Comparison of ENCODE assay signal across 31 cellular contexts in genomic region chr1:208349679-208350330, GRCh38.
DNase-seq lines count a peak whose midpoint lies in the region; ATAC-seq, FAIRE-seq and TF ChIP-seq lines count a peak whose summit lies in the region.
"Had no signal": no experiment of that assay in that cellular context is flagged by ENCODE, and none has a peak within 500 bp of the region (broad histone marks: within the 10 kb centered on the region; RNA-seq: fewer than 3 reads in every experiment).

No MANE protein-coding gene starts in this region.

- no peak overlapping the region for H3K56ac ChIP-seq in H9 (ENCODE audit: insufficient read length, low read depth, low read length)

- FAIRE-seq in RCC 7860 (lab: Jason Lieb, UNC) = no peak
- FAIRE-seq: endothelial cell of umbilical vein, GM19239, TTC549 had no signal

- peaks cover 12 to 18% of the 10 kb centered on the region in 2 experiments for H3K4me1 Mint-ChIP-seq in H9
- H3K4me1 Mint-ChIP-seq: activated CD4-positive, alpha-beta T cell treated with anti-CD3 and anti-CD28 coated beads for 36 hours; activated naive CD4-positive, alpha-beta T cell treated with anti-CD3 and anti-CD28 coated beads, Interleukin-2, amount 10 ng/mL, durations not matched to agents 7 days and 5 days; stimulated activated effector memory CD8-positive, alpha-beta T cell treated with anti-CD3 and anti-CD28 coated beads, Interleukin-12 subunit alpha, Interleukin-12 subunit beta, amount 100 ng/mL, for 72 hours; T-cell had no signal

- H2AFZ ChIP-seq in H9 (ENCODE audit: low read length) = no peak overlapping the region

- no peak overlapping the region for H3K14ac ChIP-seq in H9 (ENCODE audit: insufficient read depth, low read length)

- H3K27ac Mint-ChIP-seq in H9 = no peak overlapping the region
- H3K27ac Mint-ChIP-seq: activated CD4-positive, alpha-beta T cell treated with anti-CD3 and anti-CD28 coated beads for 36 hours; activated naive CD4-positive, alpha-beta T cell treated with anti-CD3 and anti-CD28 coated beads, Interleukin-2, amount 10 ng/mL, durations not matched to agents 7 days and 5 days; stimulated activated effector memory CD8-positive, alpha-beta T cell treated with anti-CD3 and anti-CD28 coated beads, Interleukin-12 subunit alpha, Interleukin-12 subunit beta, amount 100 ng/mL, for 72 hours; T-cell had no signal

- no peak overlapping the region for H2BK5ac ChIP-seq in H9 (ENCODE audit: insufficient read length, low read length)

- TF ChIP-seq CTCF in H9 (conservative IDR thresholded peaks at IDR 0.05) = no peak

- H4K91ac ChIP-seq in H9 (ENCODE audit: insufficient read length, low read depth, low read length) = no peak overlapping the region

- no peaks in the 10 kb centered on the region for H3K36me3 Mint-ChIP-seq in H9 (ENCODE audit: insufficient read depth in 1 of 3, low read depth in 3 of 3)
- H3K36me3 Mint-ChIP-seq: activated naive CD4-positive, alpha-beta T cell treated with anti-CD3 and anti-CD28 coated beads, Interleukin-2, amount 10 ng/mL, durations not matched to agents 7 days and 5 days; stimulated activated effector memory CD8-positive, alpha-beta T cell treated with anti-CD3 and anti-CD28 coated beads, Interleukin-12 subunit alpha, Interleukin-12 subunit beta, amount 100 ng/mL, for 72 hours; T-cell had no signal

- DNase-seq in H9 (peak; percentile 36), NCI-H1694 treated with DMSO at 0.1 percent for 48 hours (lab: John Stamatoyannopoulos, UW) (peak; percentile 64), NCI-H82 treated with DMSO at 0.1 percent for 48 hours (lab: John Stamatoyannopoulos, UW; ENCODE audit: unreplicated experiment) (peak; percentile 18), iPS-NIHi11 (ENCODE audit: low spot score) (peak; percentile 20), AG08395 (ENCODE audit: low spot score) (no peak), medulla oblongata (ENCODE audit: extremely low spot score) (no peak), RCC 7860 (ENCODE audit: low spot score) (no peak)
- DNase-seq: activated CD4-positive, alpha-beta T cell treated with anti-CD3 and anti-CD28 coated beads for 36 hours; activated naive CD4-positive, alpha-beta T cell treated with anti-CD3 and anti-CD28 coated beads, Interleukin-2, amount 10 ng/mL, durations not matched to agents 7 days and 5 days; activated T-cell treated with anti-CD3 and anti-CD28 coated beads, Interleukin-2, amount 50 U/mL, for 48 hours; amygdala; Caco-2; dermis blood vessel endothelial cell; heart left ventricle; mucosa of descending colon; NCI-H2029 treated with DMSO at 0.1 percent for 48 hours; NCI-H526 treated with DMSO at 0.1 percent for 48 hours; PC-3; SIG-M5; stimulated activated CD4-positive, alpha-beta T cell treated with anti-CD3 and anti-CD28 coated beads, Interleukin-1b, Interleukin-23, amount 100 ng/mL, for 48 hours; T-cell had no signal

- H2BK20ac ChIP-seq in H9 (ENCODE audit: low read depth, low read length, poor library complexity, severe bottlenecking) = no peak overlapping the region

- no peak overlapping the region for H4K5ac ChIP-seq in H9 (ENCODE audit: insufficient read length, low read depth, low read length)

- no peaks in the 10 kb centered on the region for H3K23me2 ChIP-seq in H9 (ENCODE audit: insufficient read length, low read depth, low read length, poor library complexity, severe bottlenecking)

- H3K4me2 ChIP-seq in H9 (ENCODE audit: insufficient read depth, insufficient read length, low read length) = no peak overlapping the region
- H3K4me2 ChIP-seq: BLaER1 had no signal

- no peak for ATAC-seq in HG02623 (IDR thresholded peaks at IDR 0.05; ENCODE audit: unreplicated experiment)
- ATAC-seq: activated CD4-positive, alpha-beta T cell treated with anti-CD3 and anti-CD28 coated beads for 36 hours; heart left ventricle; mucosa of descending colon; PC-3; stimulated activated effector memory CD8-positive, alpha-beta T cell treated with anti-CD3 and anti-CD28 coated beads, Interleukin-12 subunit alpha, Interleukin-12 subunit beta, amount 100 ng/mL, for 72 hours; T-cell had no signal

- no peak overlapping the region for H3K4ac ChIP-seq in H9 (ENCODE audit: low read depth, low read length)

- H2AK5ac ChIP-seq in H9 (ENCODE audit: insufficient read length, low read length) = no peak overlapping the region

- H4K20me1 ChIP-seq in H9 (ENCODE audit: control insufficient read depth, insufficient read depth, insufficient read length) = no peaks in the 10 kb centered on the region
- H4K20me1 ChIP-seq: BLaER1 had no signal

- no peak overlapping the region for H3K23ac ChIP-seq in H9 (ENCODE audit: insufficient read length, low read depth, low read length)

- no peak overlapping the region for H4K8ac ChIP-seq in H9 (replicated peaks; ENCODE audit: insufficient read length, low read depth, low read length)

- no peak overlapping the region for H2BK12ac ChIP-seq in H9 (ENCODE audit: insufficient read length, low read depth, low read length)

- no peaks in the 10 kb centered on the region; the same call in 1 of the 2 replicates for H3K79me2 ChIP-seq in H9 (ENCODE audit: insufficient read depth, low read length)

- no peak overlapping the region for H2BK15ac ChIP-seq in H9 (ENCODE audit: low read depth, low read length)

- no peaks in the 10 kb centered on the region for H3K27me3 Mint-ChIP-seq in H9 (ENCODE audit: low read depth)
- H3K27me3 Mint-ChIP-seq: activated naive CD4-positive, alpha-beta T cell treated with anti-CD3 and anti-CD28 coated beads, Interleukin-2, amount 10 ng/mL, durations not matched to agents 7 days and 5 days had no signal

- no peaks in the 10 kb centered on the region for H3K9me3 ChIP-seq in H9 (ENCODE audit: control insufficient read depth, low read depth, low read length)
- H3K9me3 ChIP-seq: BLaER1, Caco-2, mucosa of descending colon, neutrophil had no signal

- no peak overlapping the region for H3K18ac ChIP-seq in H9 (ENCODE audit: insufficient read length, low read depth, low read length)

- no peak overlapping the region for H2BK120ac ChIP-seq in H9 (ENCODE audit: low read depth, low read length, poor library complexity, severe bottlenecking)

- no peaks in the 10 kb centered on the region for H3K27me3 ChIP-seq in H9 (ENCODE audit: insufficient read depth, low read length)
- H3K27me3 ChIP-seq: BLaER1, heart left ventricle, neutrophil had no signal

- no peak overlapping the region for H3K27ac ChIP-seq in H9 (ENCODE audit: insufficient read length, low read depth, low read length)
- H3K27ac ChIP-seq: BLaER1, cardiac muscle cell, heart left ventricle, HL-60, neutrophil, skin epidermis had no signal

- WGBS in H9 (ENCODE audit: extremely low coverage, insufficient read length, low lambda C conversion rate) = no CpG with 5 or more reads among the region's 13 CpGs

- no peaks in the 10 kb centered on the region for H3K79me1 ChIP-seq in H9 (ENCODE audit: insufficient read depth, low read depth, low read length, poor library complexity, severe bottlenecking)

- H3K9me3 Mint-ChIP-seq in H9 = peaks cover 0 to 5% of the 10 kb centered on the region in 2 experiments; a peak in 1 of 5 replicates
- H3K9me3 Mint-ChIP-seq: T-cell had no signal

- no peak overlapping the region for H3K9ac ChIP-seq in H9 (ENCODE audit: extremely low read depth, insufficient read length, low read length)
- H3K9ac ChIP-seq: BLaER1 had no signal

- H3K4me1 ChIP-seq in H9 (ENCODE audit: insufficient read depth, low read length) = no peaks in the 10 kb centered on the region
- H3K4me1 ChIP-seq: BLaER1, Caco-2, heart left ventricle had no signal

- H3K4me3 Mint-ChIP-seq in H9 = no peak overlapping the region
- H3K4me3 Mint-ChIP-seq: activated CD4-positive, alpha-beta T cell treated with anti-CD3 and anti-CD28 coated beads for 36 hours; activated naive CD4-positive, alpha-beta T cell treated with anti-CD3 and anti-CD28 coated beads, Interleukin-2, amount 10 ng/mL, durations not matched to agents 7 days and 5 days; stimulated activated effector memory CD8-positive, alpha-beta T cell treated with anti-CD3 and anti-CD28 coated beads, Interleukin-12 subunit alpha, Interleukin-12 subunit beta, amount 100 ng/mL, for 72 hours; T-cell had no signal

- H3T11ph ChIP-seq in H9 (ENCODE audit: low read length) = no peak overlapping the region

Comparison
In these comparisons a context has a peak if more than half of its experiments do, and no peak if none do; other contexts are left out.
1. DNase-seq: peak in H9 (single experiment), NCI-H1694 treated with DMSO at 0.1 percent for 48 hours (single experiment), NCI-H82 treated with DMSO at 0.1 percent for 48 hours (single experiment) and iPS-NIHi11 (single experiment); none in AG08395 (single experiment), medulla oblongata (single experiment) and RCC 7860 (single experiment).